ENCODE assay signal across 8 cellular contexts in genomic region chr11:7548659-7549283, GRCh38. TPM values are rescaled to one million over a fixed set of nuclear protein-coding genes. Genes with fewer than 3 reads are reported as not detected.
DNase-seq lines count a peak whose midpoint lies in the region; ATAC-seq and TF ChIP-seq lines count a peak whose summit lies in the region.

No MANE protein-coding gene starts in this region.

- no peaks in the 10 kb centered on the region for H3K27me3 Mint-ChIP-seq in CD4-positive, alpha-beta T cell

- no peak overlapping the region for H3K4me2 ChIP-seq in SU-DHL-6 (ENCODE audit: low read depth, low read length, poor library complexity, severe bottlenecking)

- peaks cover 42% of the 10 kb centered on the region for H3K36me3 Mint-ChIP-seq in CD4-positive, alpha-beta T cell (ENCODE audit: low read depth)

- ATAC-seq in CD4-positive, alpha-beta T cell (ENCODE audit: poor library complexity): peak; percentile 82
- ATAC-seq in GM18867 (IDR thresholded peaks at IDR 0.05; ENCODE audit: unreplicated experiment) (peak; percentile 85), HG02981 (IDR thresholded peaks at IDR 0.05; ENCODE audit: unreplicated experiment) (peak; percentile 75), right lobe of liver (peak; percentile 93 to 95 (median 94))

- WGBS in right lobe of liver (ENCODE audit: insufficient coverage, low coverage, low lambda C conversion rate, missing lambda C conversion rate): 57% methylated on average over 2 of the region's 7 CpGs

- CTCF ChIA-PET in CD4-positive, alpha-beta T cell (lab: Charles Lee): interaction anchor here (1.1 kb wide), 1 partner anchor 36 kb away, joined by 3 read pairs; no protein-coding TSS in a partner anchor

- POLR2A ChIA-PET in CD4-positive, alpha-beta T cell (lab: Charles Lee): interaction anchor here (1.3 kb wide), 1 partner anchor 36 kb away, joined by 3 read pairs; no protein-coding TSS in a partner anchor

- peak in 3 of 10 experiments; percentile 5 to 31 (median 10) for DNase-seq in CD4-positive, alpha-beta T cell
- DNase-seq in right lobe of liver (peak; percentile 55 to 63 (median 62)), GF-D8 (lab: John Stamatoyannopoulos, UW) (no peak), NCI-H1436 (lab: John Stamatoyannopoulos, UW) (no peak)
- DNase-seq in activated effector memory CD4-positive, alpha-beta T cell treated with anti-CD3 and anti-CD28 coated beads, Interleukin-2, amount 50 U/mL, for 16 hours: no peak

- no peaks in the 10 kb centered on the region for H3K27me3 ChIP-seq in CD4-positive, alpha-beta T cell (ENCODE audit: control insufficient read depth, insufficient read depth, low read length)
- H3K27me3 ChIP-seq in SU-DHL-6 (ENCODE audit: low read length) (no peaks in the 10 kb centered on the region), right lobe of liver (no peaks in the 10 kb centered on the region)

- peaks cover 26% of the 10 kb centered on the region for H3K4me1 Mint-ChIP-seq in CD4-positive, alpha-beta T cell (ENCODE audit: low read depth)

- H3K4me1 ChIP-seq in right lobe of liver: peaks cover 0 to 9% (median 0%) of the 10 kb centered on the region in 4 donors

- peak; percentile 57 for TF ChIP-seq CTCF in CD4-positive, alpha-beta T cell (IDR thresholded peaks at IDR 0.05)
- TF ChIP-seq CTCF in SU-DHL-6 (IDR thresholded peaks at IDR 0.05; ENCODE audit: insufficient read depth, low read length, poor library complexity, severe bottlenecking) (peak; percentile 64), right lobe of liver (IDR thresholded peaks at IDR 0.05) (peak; percentile 51 to 68 (median 58))

- no peaks in the 10 kb centered on the region for H3K9me3 ChIP-seq in CD4-positive, alpha-beta T cell (ENCODE audit: control insufficient read depth, low read length)
- H3K9me3 ChIP-seq in SU-DHL-6 (ENCODE audit: insufficient read depth, low read length) (no peaks in the 10 kb centered on the region), right lobe of liver (no peaks in the 10 kb centered on the region)

- H3K27ac ChIP-seq in CD4-positive, alpha-beta T cell (ENCODE audit: low read depth, low read length): no peak overlapping the region
- H3K27ac ChIP-seq in SU-DHL-6 (ENCODE audit: low read depth, low read length): no peak overlapping the region
- H3K27ac ChIP-seq in right lobe of liver: no peak overlapping the region

- H3K4me3 ChIP-seq in SU-DHL-6 (ENCODE audit: insufficient read depth, low read length, poor library complexity, severe bottlenecking) (no peak overlapping the region), right lobe of liver (no peak overlapping the region)

- H3K9me2 ChIP-seq in SU-DHL-6 (replicated peaks; ENCODE audit: insufficient read depth, low read length): no peaks in the 10 kb centered on the region

- H3K9me3 Mint-ChIP-seq in CD4-positive, alpha-beta T cell: no peaks in the 10 kb centered on the region

- TF ChIP-seq POLR2A in right lobe of liver (IDR thresholded peaks at IDR 0.05): no peak

- H2AFZ ChIP-seq in SU-DHL-6 (ENCODE audit: low read depth, low read length, severe bottlenecking): no peak overlapping the region

- intact Hi-C loops in CD4-positive, alpha-beta T cell (cut with DNase I, micrococcal nuclease): loop anchor here (1.0 kb wide), 1 partner anchor 35 kb away; the partner anchor contains the start of gene PPFIBP2 (in 2 of the 2)
- intact Hi-C loops in right lobe of liver (cut with DNase I): no loop called here

- no peaks in the 10 kb centered on the region for H3K79me2 ChIP-seq in SU-DHL-6 (ENCODE audit: insufficient read depth, low read length)

- no peaks in the 10 kb centered on the region for H3K36me3 ChIP-seq in SU-DHL-6 (ENCODE audit: low read length)
- H3K36me3 ChIP-seq in right lobe of liver: no peaks in the 10 kb centered on the region

- no peaks in the 10 kb centered on the region for H3F3A ChIP-seq in SU-DHL-6 (ENCODE audit: insufficient read depth)

- H3K9ac ChIP-seq in SU-DHL-6 (ENCODE audit: low read length): no peak overlapping the region

- H3K4me3 Mint-ChIP-seq in CD4-positive, alpha-beta T cell: no peak overlapping the region

- H3K27ac Mint-ChIP-seq in CD4-positive, alpha-beta T cell: no peak overlapping the region

- no peaks in the 10 kb centered on the region; the same call in 1 of the 2 replicates for H4K20me1 ChIP-seq in SU-DHL-6 (ENCODE audit: low read depth, low read length)

RNA-seq across cellular contexts. Expression of gene PPFIBP2, which starts 35.0 kb away (rescaled TPM):
- total RNA-seq in CD4-positive, alpha-beta T cell: 10 to 100 TPM; 27.0 to 35.9 TPM
- 10 to 100 TPM; 25.5 to 69.3 (median 46.6) TPM for total RNA-seq in right lobe of liver

Comparison
In these comparisons a context has a peak if more than half of its experiments do, and no peak if none do; other contexts are left out.
1. DNase-seq: peak in right lobe of liver (3 of 3); none in activated effector memory CD4-positive, alpha-beta T cell treated with anti-CD3 and anti-CD28 coated beads, Interleukin-2, amount 50 U/mL, for 16 hours (single experiment), GF-D8 (single experiment) and NCI-H1436 (single experiment).
2. intact Hi-C loops: an anchor here in CD4-positive, alpha-beta T cell (1.0 kb wide); none called in right lobe of liver.
3. Peak in every context shown above with its lines, with median percentiles within 50 percentile points of each other: ATAC-seq and CTCF ChIP-seq.